Comparison of ENCODE assay signal across 1 cellular context in the genomic region with DNA sequence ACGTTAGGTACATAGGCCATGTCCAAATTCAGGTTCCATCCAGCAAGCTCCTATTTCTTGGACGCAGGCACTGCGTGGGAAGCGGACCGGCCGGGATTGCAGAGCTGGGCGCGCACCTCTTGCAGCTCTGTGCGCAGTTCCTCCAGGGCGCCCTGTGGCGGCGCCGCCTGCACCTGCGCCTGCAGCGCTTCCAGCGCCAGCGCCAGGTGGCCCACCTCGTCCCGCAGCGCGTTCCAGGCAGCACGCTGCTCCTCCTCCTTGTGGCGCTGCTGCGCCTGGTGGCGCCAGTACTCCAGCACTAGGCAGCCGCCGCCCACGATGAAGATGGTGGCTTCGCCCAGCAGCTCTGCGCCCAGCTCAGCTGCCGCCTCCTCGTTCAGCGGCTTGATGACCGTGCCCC.
TF ChIP-seq lines count a peak whose summit lies in the region.

No MANE protein-coding gene starts in this region.

TF ChIP-seq in WTC11, 78 proteins besides CTCF, POLR2A, EP300 and RAD21 (continued from another document):
- TF ChIP-seq, protein P1, sequence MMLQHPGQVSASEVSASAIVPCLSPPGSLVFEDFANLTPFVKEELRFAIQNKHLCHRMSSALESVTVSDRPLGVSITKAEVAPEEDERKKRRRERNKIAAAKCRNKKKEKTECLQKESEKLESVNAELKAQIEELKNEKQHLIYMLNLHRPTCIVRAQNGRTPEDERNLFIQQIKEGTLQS (CRISPR knock-in tag; conservative IDR thresholded peaks at IDR 0.05): no peak
- TF ChIP-seq, protein P2, sequence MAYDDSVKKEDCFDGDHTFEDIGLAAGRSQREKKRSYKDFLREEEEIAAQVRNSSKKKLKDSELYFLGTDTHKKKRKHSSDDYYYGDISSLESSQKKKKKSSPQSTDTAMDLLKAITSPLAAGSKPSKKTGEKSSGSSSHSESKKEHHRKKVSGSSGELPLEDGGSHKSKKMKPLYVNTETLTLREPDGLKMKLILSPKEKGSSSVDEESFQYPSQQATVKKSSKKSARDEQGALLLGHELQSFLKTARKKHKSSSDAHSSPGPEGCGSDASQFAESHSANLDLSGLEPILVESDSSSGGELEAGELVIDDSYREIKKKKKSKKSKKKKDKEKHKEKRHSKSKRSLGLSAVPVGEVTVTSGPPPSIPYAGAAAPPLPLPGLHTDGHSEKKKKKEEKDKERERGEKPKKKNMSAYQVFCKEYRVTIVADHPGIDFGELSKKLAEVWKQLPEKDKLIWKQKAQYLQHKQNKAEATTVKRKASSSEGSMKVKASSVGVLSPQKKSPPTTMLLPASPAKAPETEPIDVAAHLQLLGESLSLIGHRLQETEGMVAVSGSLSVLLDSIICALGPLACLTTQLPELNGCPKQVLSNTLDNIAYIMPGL (CRISPR knock-in tag; IDR thresholded peaks at IDR 0.05): peak; percentile 73; the same call in 1 of the 2 replicates
- TF ChIP-seq, protein P3, sequence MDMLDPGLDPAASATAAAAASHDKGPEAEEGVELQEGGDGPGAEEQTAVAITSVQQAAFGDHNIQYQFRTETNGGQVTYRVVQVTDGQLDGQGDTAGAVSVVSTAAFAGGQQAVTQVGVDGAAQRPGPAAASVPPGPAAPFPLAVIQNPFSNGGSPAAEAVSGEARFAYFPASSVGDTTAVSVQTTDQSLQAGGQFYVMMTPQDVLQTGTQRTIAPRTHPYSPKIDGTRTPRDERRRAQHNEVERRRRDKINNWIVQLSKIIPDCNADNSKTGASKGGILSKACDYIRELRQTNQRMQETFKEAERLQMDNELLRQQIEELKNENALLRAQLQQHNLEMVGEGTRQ (CRISPR knock-in tag; IDR thresholded peaks at IDR 0.05): 0 out of 2 replicates have a peak, but pooled peaks have one; percentile 23
- TF ChIP-seq NFYB (CRISPR knock-in tag; conservative IDR thresholded peaks at IDR 0.05; ENCODE audit: low read depth): no peak
- peak; percentile 65; the same call in 1 of the 2 replicates for TF ChIP-seq RELA (CRISPR knock-in tag; IDR thresholded peaks at IDR 0.05; ENCODE audit: borderline replicate concordance)
- peak; percentile 85 for TF ChIP-seq ZBTB21 (CRISPR knock-in tag; IDR thresholded peaks at IDR 0.05; ENCODE audit: borderline replicate concordance)
- TF ChIP-seq GABPB1 (CRISPR knock-in tag; IDR thresholded peaks at IDR 0.05): no peak
- TF ChIP-seq ZNF423 (CRISPR knock-in tag; IDR thresholded peaks at IDR 0.05): peak; percentile 94
